Comparison of ENCODE assay signal across 9 cellular contexts in genomic region chr16:85626191-85626951, GRCh38. TPM values are rescaled to one million over a fixed set of nuclear protein-coding genes. Genes with fewer than 3 reads are reported as not detected.
DNase-seq lines count a peak whose midpoint lies in the region; ATAC-seq and TF ChIP-seq lines count a peak whose summit lies in the region.
"Had no signal": no experiment of that assay in that cellular context is flagged by ENCODE, and none has a peak within 500 bp of the region (broad histone marks: within the 10 kb centered on the region; RNA-seq: fewer than 3 reads in every experiment).

No MANE protein-coding gene starts in this region.

- peaks cover 16% of the 10 kb centered on the region for H3K36me3 Mint-ChIP-seq in activated naive CD8-positive, alpha-beta T cell treated with anti-CD3 and anti-CD28 coated beads for 36 hours

- H3K36me3 ChIP-seq in left lung = peaks cover 0 to 19% of the 10 kb centered on the region in 2 donors

- H3K27ac Mint-ChIP-seq in stimulated activated naive CD8-positive, alpha-beta T cell treated with anti-CD3 and anti-CD28 coated beads, Interleukin-15, amount 100 ng/mL, for 72 hours = peak overlapping the region; percentile 65 to 83
- H3K27ac Mint-ChIP-seq in activated naive CD8-positive, alpha-beta T cell treated with anti-CD3 and anti-CD28 coated beads for 36 hours = peak overlapping the region; percentile 48
- H3K27ac Mint-ChIP-seq: activated T-helper 2 cell treated with anti-CD3 and anti-CD28 coated beads, Interferon-gamma antibody, Interleukin-2, Interleukin-4, amounts not matched to agents 10 μg/mL and 5 μg/mL and 100 μg/mL, durations not matched to agents 14 hours and 24 hours and 36 hours had no signal

- peaks cover 0 to 58% of the 10 kb centered on the region in 2 donors for H3K4me1 ChIP-seq in left lung

- peaks cover 0 to 16% of the 10 kb centered on the region in 2 donors for H3K9me3 Mint-ChIP-seq in stimulated activated naive CD8-positive, alpha-beta T cell treated with anti-CD3 and anti-CD28 coated beads, Interleukin-15, amount 100 ng/mL, for 72 hours
- H3K9me3 Mint-ChIP-seq in activated naive CD8-positive, alpha-beta T cell treated with anti-CD3 and anti-CD28 coated beads for 36 hours = peaks cover 7% of the 10 kb centered on the region

- intact Hi-C loops in left lung (cut with DNase I) = no loop called here

- no peak overlapping the region for H3K27ac ChIP-seq in left lung

- H3K4me3 ChIP-seq in left lung = no peak overlapping the region

- H3K4me1 Mint-ChIP-seq in stimulated activated naive CD8-positive, alpha-beta T cell treated with anti-CD3 and anti-CD28 coated beads, Interleukin-15, amount 100 ng/mL, for 72 hours = peaks cover 88% of the 10 kb centered on the region
- peaks cover 36% of the 10 kb centered on the region for H3K4me1 Mint-ChIP-seq in activated naive CD8-positive, alpha-beta T cell treated with anti-CD3 and anti-CD28 coated beads for 36 hours

- peak overlapping the region in 1 of 2 donors; percentile 74 for H3K4me3 Mint-ChIP-seq in stimulated activated naive CD8-positive, alpha-beta T cell treated with anti-CD3 and anti-CD28 coated beads, Interleukin-15, amount 100 ng/mL, for 72 hours
- H3K4me3 Mint-ChIP-seq in activated naive CD8-positive, alpha-beta T cell treated with anti-CD3 and anti-CD28 coated beads for 36 hours = no peak overlapping the region

- no peak for DNase-seq in stimulated activated naive CD8-positive, alpha-beta T cell treated with anti-CD3 and anti-CD28 coated beads, Interleukin-15, amount 100 ng/mL, for 72 hours
- no peak for DNase-seq in stimulated activated naive CD8-positive, alpha-beta T cell treated with anti-CD3 and anti-CD28 coated beads, Interleukin-15, Interleukin-2, amounts not matched to agents 100 U/mL and 50 U/mL, for 24 hours
- no peak for DNase-seq in activated naive CD8-positive, alpha-beta T cell treated with anti-CD3 and anti-CD28 coated beads for 36 hours
- DNase-seq in left lung (no peak), HK-2 (ENCODE audit: unreplicated experiment) (no peak), CD1c-positive myeloid dendritic cell (ENCODE audit: extremely low spot score) (no peak)
- DNase-seq in stimulated activated naive CD4-positive, alpha-beta T cell (lab: John Stamatoyannopoulos, UW) = no peak
- no peak for DNase-seq in stimulated activated naive CD4-positive, alpha-beta T cell treated with Interleukin-2 at 50 U/mL for 16 hours (lab: John Stamatoyannopoulos, UW)

- ATAC-seq in stimulated activated naive CD8-positive, alpha-beta T cell treated with anti-CD3 and anti-CD28 coated beads, Interleukin-15, amount 100 ng/mL, for 72 hours = no peak
- ATAC-seq in stimulated activated naive CD8-positive, alpha-beta T cell treated with anti-CD3 and anti-CD28 coated beads, Interleukin-15, Interleukin-2, amounts not matched to agents 100 U/mL and 50 U/mL, for 24 hours = no peak
- ATAC-seq in left lung = peak; percentile 4

- H3K27me3 ChIP-seq in left lung = no peaks in the 10 kb centered on the region

- no peak for TF ChIP-seq CTCF in left lung (IDR thresholded peaks at IDR 0.05)

- no peaks in the 10 kb centered on the region for H3K27me3 Mint-ChIP-seq in stimulated activated naive CD8-positive, alpha-beta T cell treated with anti-CD3 and anti-CD28 coated beads, Interleukin-15, amount 100 ng/mL, for 72 hours
- no peaks in the 10 kb centered on the region for H3K27me3 Mint-ChIP-seq in activated naive CD8-positive, alpha-beta T cell treated with anti-CD3 and anti-CD28 coated beads for 36 hours

- peaks cover 0 to 12% of the 10 kb centered on the region in 2 donors for H3K9me3 ChIP-seq in left lung

RNA-seq across cellular contexts. Expression of gene GSE1, which starts 13.2 kb away (rescaled TPM):
- 10 to 100 TPM; 25.1 to 27.6 TPM for total RNA-seq in activated naive CD8-positive, alpha-beta T cell treated with anti-CD3 and anti-CD28 coated beads for 36 hours
- total RNA-seq in left lung = 10 to 100 TPM; 84.8 to 93.0 TPM
